In genomic region chr13:106488075-106488474, GRCh38 we compare ENCODE assay signal across 1 cellular context.
TF ChIP-seq lines count a peak whose summit lies in the region.

No MANE protein-coding gene starts in this region.

TF ChIP-seq in GM23338, 12 proteins besides CTCF, POLR2A, EP300 and RAD21 (continued from another document):
- TF ChIP-seq ZNF462 (CRISPR knock-in tag; IDR thresholded peaks at IDR 0.05) (no peak), POLR2AphosphoS5 (IDR thresholded peaks at IDR 0.05; ENCODE audit: low read depth) (no peak), ZNF331 (CRISPR knock-in tag; IDR thresholded peaks at IDR 0.05; ENCODE audit: low read depth) (no peak), CREB1 (CRISPR knock-in tag; IDR thresholded peaks at IDR 0.05; ENCODE audit: low read depth) (no peak), JUNB (IDR thresholded peaks at IDR 0.05; ENCODE audit: unreplicated experiment) (no peak)
- TF ChIP-seq, protein P1, sequence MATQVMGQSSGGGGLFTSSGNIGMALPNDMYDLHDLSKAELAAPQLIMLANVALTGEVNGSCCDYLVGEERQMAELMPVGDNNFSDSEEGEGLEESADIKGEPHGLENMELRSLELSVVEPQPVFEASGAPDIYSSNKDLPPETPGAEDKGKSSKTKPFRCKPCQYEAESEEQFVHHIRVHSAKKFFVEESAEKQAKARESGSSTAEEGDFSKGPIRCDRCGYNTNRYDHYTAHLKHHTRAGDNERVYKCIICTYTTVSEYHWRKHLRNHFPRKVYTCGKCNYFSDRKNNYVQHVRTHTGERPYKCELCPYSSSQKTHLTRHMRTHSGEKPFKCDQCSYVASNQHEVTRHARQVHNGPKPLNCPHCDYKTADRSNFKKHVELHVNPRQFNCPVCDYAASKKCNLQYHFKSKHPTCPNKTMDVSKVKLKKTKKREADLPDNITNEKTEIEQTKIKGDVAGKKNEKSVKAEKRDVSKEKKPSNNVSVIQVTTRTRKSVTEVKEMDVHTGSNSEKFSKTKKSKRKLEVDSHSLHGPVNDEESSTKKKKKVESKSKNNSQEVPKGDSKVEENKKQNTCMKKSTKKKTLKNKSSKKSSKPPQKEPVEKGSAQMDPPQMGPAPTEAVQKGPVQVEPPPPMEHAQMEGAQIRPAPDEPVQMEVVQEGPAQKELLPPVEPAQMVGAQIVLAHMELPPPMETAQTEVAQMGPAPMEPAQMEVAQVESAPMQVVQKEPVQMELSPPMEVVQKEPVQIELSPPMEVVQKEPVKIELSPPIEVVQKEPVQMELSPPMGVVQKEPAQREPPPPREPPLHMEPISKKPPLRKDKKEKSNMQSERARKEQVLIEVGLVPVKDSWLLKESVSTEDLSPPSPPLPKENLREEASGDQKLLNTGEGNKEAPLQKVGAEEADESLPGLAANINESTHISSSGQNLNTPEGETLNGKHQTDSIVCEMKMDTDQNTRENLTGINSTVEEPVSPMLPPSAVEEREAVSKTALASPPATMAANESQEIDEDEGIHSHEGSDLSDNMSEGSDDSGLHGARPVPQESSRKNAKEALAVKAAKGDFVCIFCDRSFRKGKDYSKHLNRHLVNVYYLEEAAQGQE (IDR thresholded peaks at IDR 0.05; ENCODE audit: unreplicated experiment), result no peak
